In genomic region chr7:117010375-117011133, GRCh38 we compare ENCODE assay signal across 10 cellular contexts. TPM values are rescaled to one million over a fixed set of nuclear protein-coding genes. Genes with fewer than 3 reads are reported as not detected.
DNase-seq lines count a peak whose midpoint lies in the region; ATAC-seq and TF ChIP-seq lines count a peak whose summit lies in the region.
"Had no signal": no experiment of that assay in that cellular context is flagged by ENCODE, and none has a peak within 500 bp of the region (broad histone marks: within the 10 kb centered on the region; RNA-seq: fewer than 3 reads in every experiment).

No MANE protein-coding gene starts in this region.

- H3K9me3 ChIP-seq in CD4-positive, CD25-positive, alpha-beta regulatory T cell (ENCODE audit: control insufficient read depth in 2 of 2, low read length in 2 of 2), result no peaks in the 10 kb centered on the region

- no peaks in the 10 kb centered on the region for H3K27me3 Mint-ChIP-seq in CD4-positive, CD25-positive, alpha-beta regulatory T cell
- no peaks in the 10 kb centered on the region for H3K27me3 Mint-ChIP-seq in activated naive CD8-positive, alpha-beta T cell treated with anti-CD3 and anti-CD28 coated beads for 36 hours

- no peak for TF ChIP-seq CTCF in foreskin keratinocyte (conservative IDR thresholded peaks at IDR 0.05)

- no peaks in the 10 kb centered on the region for H3K36me3 ChIP-seq in CD4-positive, CD25-positive, alpha-beta regulatory T cell (ENCODE audit: control insufficient read depth, insufficient read depth, low read length)

- no peaks in the 10 kb centered on the region for H3K36me3 Mint-ChIP-seq in CD4-positive, CD25-positive, alpha-beta regulatory T cell
- peaks cover 3% of the 10 kb centered on the region for H3K36me3 Mint-ChIP-seq in activated naive CD8-positive, alpha-beta T cell treated with anti-CD3 and anti-CD28 coated beads for 36 hours

- H3K4me1 ChIP-seq in CD4-positive, CD25-positive, alpha-beta regulatory T cell (ENCODE audit: control insufficient read depth, insufficient read depth, low read length, poor library complexity, severe bottlenecking), result peaks cover 43% of the 10 kb centered on the region
- peaks cover 19% of the 10 kb centered on the region for H3K4me1 ChIP-seq in foreskin keratinocyte

- H3K27ac Mint-ChIP-seq in CD4-positive, CD25-positive, alpha-beta regulatory T cell, result peak overlapping the region in 2 of 3 donors; percentile 50 to 55
- H3K27ac Mint-ChIP-seq in activated naive CD8-positive, alpha-beta T cell treated with anti-CD3 and anti-CD28 coated beads for 36 hours, result peak overlapping the region; percentile 90

- no peak overlapping the region for H3K27ac ChIP-seq in CD4-positive, CD25-positive, alpha-beta regulatory T cell (ENCODE audit: insufficient read depth, low read length, poor library complexity, severe bottlenecking)
- H3K27ac ChIP-seq in foreskin keratinocyte, result no peak overlapping the region

- DNase-seq in CD4-positive, CD25-positive, alpha-beta regulatory T cell, result peak in 1 of 3 donors; percentile 20
- DNase-seq in activated naive CD8-positive, alpha-beta T cell treated with anti-CD3 and anti-CD28 coated beads for 36 hours, result peak; percentile 43
- DNase-seq in NCI-H1092 treated with DMSO at 0.1 percent for 48 hours (lab: John Stamatoyannopoulos, UW) (no peak), foreskin keratinocyte (no peak), epidermal melanocyte (ENCODE audit: insufficient read length, low spot score) (no peak), GF-D8 (lab: John Stamatoyannopoulos, UW) (no peak)
- DNase-seq: DND-41, NCI-H2029 had no signal

- peaks cover 34 to 69% (median 59%) of the 10 kb centered on the region in 4 donors for H3K4me1 Mint-ChIP-seq in CD4-positive, CD25-positive, alpha-beta regulatory T cell
- peaks cover 75% of the 10 kb centered on the region for H3K4me1 Mint-ChIP-seq in activated naive CD8-positive, alpha-beta T cell treated with anti-CD3 and anti-CD28 coated beads for 36 hours

- ATAC-seq in CD4-positive, CD25-positive, alpha-beta regulatory T cell (ENCODE audit: low read depth in 2 of 2), result no peak
- ATAC-seq in GM19328 (IDR thresholded peaks at IDR 0.05; ENCODE audit: unreplicated experiment) (peak; percentile 25), HG03108 (IDR thresholded peaks at IDR 0.05; ENCODE audit: unreplicated experiment) (peak; percentile 35), foreskin keratinocyte (no peak)

- H3K4me3 ChIP-seq in CD4-positive, CD25-positive, alpha-beta regulatory T cell (ENCODE audit: low read depth, low read length), result peak overlapping the region; percentile 8

- peak overlapping the region in 3 of 4 donors; percentile 18 to 65 (median 40) for H3K4me3 Mint-ChIP-seq in CD4-positive, CD25-positive, alpha-beta regulatory T cell
- H3K4me3 Mint-ChIP-seq in activated naive CD8-positive, alpha-beta T cell treated with anti-CD3 and anti-CD28 coated beads for 36 hours, result peak overlapping the region; percentile 44

- H3K9me3 Mint-ChIP-seq in CD4-positive, CD25-positive, alpha-beta regulatory T cell, result no peaks in the 10 kb centered on the region
- H3K9me3 Mint-ChIP-seq in activated naive CD8-positive, alpha-beta T cell treated with anti-CD3 and anti-CD28 coated beads for 36 hours, result peaks cover 3% of the 10 kb centered on the region

- H3K27me3 ChIP-seq in CD4-positive, CD25-positive, alpha-beta regulatory T cell (ENCODE audit: control insufficient read depth, insufficient read depth, low read length), result no peaks in the 10 kb centered on the region
- H3K27me3 ChIP-seq in foreskin keratinocyte, result no peaks in the 10 kb centered on the region

RNA-seq across cellular contexts. Expression of gene ST7, which starts 57.3 kb away (rescaled TPM):
- 9.9 TPM for total RNA-seq in CD4-positive, CD25-positive, alpha-beta regulatory T cell
- polyA plus RNA-seq in CD4-positive, CD25-positive, alpha-beta regulatory T cell, result 10 to 100 TPM in 2 of 4 donors, 1 to 10 TPM in 2; 7.3 to 15.5 (median 10.1) TPM
- total RNA-seq in activated naive CD8-positive, alpha-beta T cell treated with anti-CD3 and anti-CD28 coated beads for 36 hours, result 10 to 100 TPM in 1 of 2 experiments, 1 to 10 TPM in 1; 8.4 to 10.2 TPM
- total RNA-seq in foreskin keratinocyte, result 15.4 and 15.6 TPM in 2 replicates
- polyA plus RNA-seq in foreskin keratinocyte, result 11.7 and 13.3 TPM in 2 replicates

Comparison
In these comparisons a context has a peak if more than half of its experiments do, and no peak if none do; other contexts are left out.
1. ATAC-seq: peak in GM19328 (single experiment) and HG03108 (single experiment); none in CD4-positive, CD25-positive, alpha-beta regulatory T cell (0 of 2) and foreskin keratinocyte (single experiment).